ENCODE assay signal across 18 cellular contexts in genomic region chr2:147709655-147710054, GRCh38.
"Had no signal": no experiment of that assay in that cellular context is flagged by ENCODE, and none has a peak within 500 bp of the region (broad histone marks: within the 10 kb centered on the region; RNA-seq: fewer than 3 reads in every experiment).

No MANE protein-coding gene starts in this region.

- H3K36me3 Mint-ChIP-seq: IgD-negative memory B cell had no signal

- H3K27ac ChIP-seq: HL-60, KMS-11, RWPE1 had no signal

- H3K4me1 Mint-ChIP-seq: IgD-negative memory B cell had no signal

- ATAC-seq: K562 had no signal

- H3K4me3 ChIP-seq: K562 had no signal

- H3K9me3 ChIP-seq: SK-N-SH had no signal

- H3K9me2 ChIP-seq: SK-N-SH had no signal

- H3K4me3 Mint-ChIP-seq: IgD-negative memory B cell had no signal

- DNase-seq: Kasumi-1, MM.1S, NCI-H1092 treated with DMSO at 0.1 percent for 48 hours, NCI-H1436, NCI-H187, NCI-H2029, NCI-H2081 treated with DMSO at 0.1 percent for 48 hours, NCI-H226, NCI-H526 treated with DMSO at 0.1 percent for 48 hours, NCI-H774, SHP77, SK-N-SH, SW 1271 had no signal

- H3K4me2 ChIP-seq: KMS-11, SK-N-SH had no signal

- H3K27ac Mint-ChIP-seq: IgD-negative memory B cell had no signal
